Comparison of ENCODE assay signal across 25 cellular contexts in genomic region chr10:3680186-3680585, GRCh38.
"Had no signal": no experiment of that assay in that cellular context is flagged by ENCODE, and none has a peak within 500 bp of the region (broad histone marks: within the 10 kb centered on the region; RNA-seq: fewer than 3 reads in every experiment).

No MANE protein-coding gene starts in this region.

- H3K9ac ChIP-seq: KMS-11, SK-N-SH had no signal

- H3K27ac ChIP-seq: KMS-11 had no signal

- ATAC-seq: HepG2, K562, T-cell had no signal

- H3K9me3 Mint-ChIP-seq: IgD-negative memory B cell had no signal

- H3K4me3 ChIP-seq: K562 had no signal

- H3K27ac Mint-ChIP-seq: IgD-negative memory B cell, T-cell had no signal

- H3K4me2 ChIP-seq: KMS-11, SK-N-SH had no signal

- H3K4me3 Mint-ChIP-seq: IgD-negative memory B cell, T-cell had no signal

- FAIRE-seq: HepG2, K562, RCC 7860 had no signal

- H3K27me3 Mint-ChIP-seq: IgD-negative memory B cell, T-cell had no signal

- H3K9me3 ChIP-seq: SK-N-SH had no signal

- H3K36me3 Mint-ChIP-seq: IgD-negative memory B cell, T-cell had no signal

- DNase-seq: Kasumi-1, MM.1S, MV-4-11, NCI-H1048, NCI-H1105, NCI-H1417, NCI-H187 treated with DMSO at 0.1 percent for 48 hours, NCI-H2029 treated with DMSO at 0.1 percent for 48 hours, NCI-H2171, NCI-H226, NCI-H446, NCI-H510A, NCI-H524 treated with DMSO at 0.1 percent for 48 hours, NCI-H69, NCI-H774, RPMI8226, SHP77, SK-N-SH, SW 1271, T-cell had no signal
